In genomic region chr17:73269791-73270190, GRCh38 we compare ENCODE assay signal across 12 cellular contexts. TPM values are rescaled to one million over a fixed set of nuclear protein-coding genes. Genes with fewer than 3 reads are reported as not detected.
"Had no signal": no experiment of that assay in that cellular context is flagged by ENCODE, and none has a peak within 500 bp of the region (broad histone marks: within the 10 kb centered on the region; RNA-seq: fewer than 3 reads in every experiment).

No MANE protein-coding gene starts in this region.

- H3K9me3 ChIP-seq: HAP-1 had no signal

- H2AFZ ChIP-seq: GM23248, GM23338 had no signal

- H3K4me3 ChIP-seq: GM23248, GM23338, HAP-1 had no signal

- H3K36me3 ChIP-seq: HAP-1 had no signal

- ATAC-seq: GM23338, HCT116 had no signal

- H3K9ac ChIP-seq: GM23248 had no signal

- FAIRE-seq: H1, H54 had no signal

- H3K4me2 ChIP-seq: GM23338 had no signal

- H3K27ac ChIP-seq: GM23248 had no signal

- DNase-seq: GM23248, GOT3, H7, H9, HCEC 1CT, HFFc6 had no signal

RNA-seq across cellular contexts. Expression of gene CPSF4L, which starts 8.1 kb away (rescaled TPM):
- total RNA-seq: GM23248, GM23338, H1, H4, H7, H9, HFFc6 had no signal
- polyA plus RNA-seq: GM23248, GM23338, H1 had no signal
